9 cellular contexts compared by ENCODE assay signal in the genomic region with DNA sequence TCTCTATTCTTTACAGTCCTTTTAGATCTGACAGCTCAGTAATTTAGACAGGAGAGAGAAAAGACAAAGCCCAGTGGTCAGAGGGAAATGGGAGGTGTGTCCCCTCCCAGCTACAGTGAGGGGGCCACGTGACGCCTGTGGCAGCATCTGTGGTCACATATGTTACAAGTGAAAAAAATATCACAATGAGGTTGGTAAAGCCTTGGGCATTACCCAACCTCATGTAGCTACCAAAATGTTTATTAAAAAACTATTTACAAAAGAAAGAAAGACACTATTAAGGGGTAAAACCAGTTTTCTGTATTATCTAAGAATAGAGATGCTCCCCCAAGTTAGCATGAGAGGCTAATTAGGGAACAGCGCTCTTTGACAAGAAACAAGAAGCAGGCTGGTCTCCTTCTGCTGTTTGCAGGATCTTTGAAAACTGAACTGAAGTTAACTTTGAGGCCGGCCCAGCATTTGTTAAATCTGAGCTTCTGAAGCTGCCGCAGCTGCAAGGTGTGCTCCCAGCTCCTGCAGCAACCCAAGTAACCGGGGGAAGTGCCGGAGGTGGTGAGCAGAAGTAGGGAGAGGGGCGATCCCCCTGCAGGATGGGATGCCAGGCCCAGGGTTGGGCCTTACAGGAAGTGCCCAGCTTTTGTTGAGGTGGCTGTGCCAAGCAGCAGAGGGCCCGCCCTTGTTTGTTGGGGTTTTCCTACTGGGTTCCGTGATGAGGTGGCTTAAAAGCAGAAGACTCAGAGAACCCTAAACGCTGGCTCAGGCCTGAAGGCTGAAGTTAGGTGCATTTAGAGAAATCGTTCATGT. TPM values are rescaled to one million over a fixed set of nuclear protein-coding genes. Genes with fewer than 3 reads are reported as not detected.
A peak's percentile ranks its signal among the peaks of the same experiment; 100 is the strongest.
DNase-seq lines count a peak whose midpoint lies in the region; ATAC-seq and TF ChIP-seq lines count a peak whose summit lies in the region.
"Had no signal": no experiment of that assay in that cellular context is flagged by ENCODE, and none has a peak within 500 bp of the region (broad histone marks: within the 10 kb centered on the region; RNA-seq: fewer than 3 reads in every experiment).

No MANE protein-coding gene starts in this region.

- no peaks in the 10 kb centered on the region for H3K36me3 ChIP-seq in Karpas-422 (ENCODE audit: insufficient read depth, low read length)
- no peaks in the 10 kb centered on the region for H3K36me3 ChIP-seq in cardiac muscle cell
- H3K36me3 ChIP-seq: HAP-1 had no signal

- DNase-seq in G401 (ENCODE audit: low spot score): peak; percentile 43
- DNase-seq in Karpas-422: no peak
- DNase-seq in activated CD8-positive, alpha-beta memory T cell treated with anti-CD3 and anti-CD28 coated beads for 24 hours: peak; percentile 81
- peak in 1 of 2 donors; percentile 24 for DNase-seq in cardiac muscle cell (ENCODE audit: low read depth in 1 of 2, low spot score in 1 of 2)
- DNase-seq in stimulated activated CD4-positive, alpha-beta T cell treated with anti-CD3 and anti-CD28 coated beads, Interleukin-4, amount 100 ng/mL, for 4 hours: peak; percentile 47 to 62
- DNase-seq in mesenteric fat pad (ENCODE audit: low spot score): no peak
- no peak for DNase-seq in islet precursor cell

- no peaks in the 10 kb centered on the region for H4K20me1 ChIP-seq in Karpas-422 (ENCODE audit: insufficient read depth, low read depth, low read length)

- in situ Hi-C loops in G401 (cut with HindIII; ENCODE audit: low sequenced_read_pairs): no loop called here

- no peaks in the 10 kb centered on the region for H3K9me2 ChIP-seq in Karpas-422 (replicated peaks; ENCODE audit: insufficient read depth, low read length)

- H3K27ac ChIP-seq in Karpas-422 (ENCODE audit: low read length) (no peak overlapping the region), cardiac muscle cell (peak overlapping the region; percentile 8)

- TF ChIP-seq CTCF in cardiac muscle cell (IDR thresholded peaks at IDR 0.05; ENCODE audit: low read depth, low read length): no peak

- H3K4me3 ChIP-seq in Karpas-422 (ENCODE audit: low read length): peak overlapping the region; percentile 41
- H3K4me3 ChIP-seq in cardiac muscle cell: no peak overlapping the region

- H3K4me1 ChIP-seq in Karpas-422 (ENCODE audit: low read length) (peaks cover 17% of the 10 kb centered on the region), cardiac muscle cell (ENCODE audit: low read depth) (peaks cover 25% of the 10 kb centered on the region)

- H3K27me3 ChIP-seq in Karpas-422 (ENCODE audit: low read length): no peaks in the 10 kb centered on the region
- H3K27me3 ChIP-seq in cardiac muscle cell: no peaks in the 10 kb centered on the region

- no peaks in the 10 kb centered on the region for H3K79me2 ChIP-seq in Karpas-422 (ENCODE audit: low read length)

- ATAC-seq in GM21515 (IDR thresholded peaks at IDR 0.05; ENCODE audit: unreplicated experiment): peak; percentile 70

- H3K4me2 ChIP-seq in Karpas-422 (ENCODE audit: low read depth, low read length, poor library complexity, severe bottlenecking): peak overlapping the region; percentile 63

- H3K9ac ChIP-seq in Karpas-422 (ENCODE audit: low read length): peak overlapping the region; percentile 30; the same call in 1 of the 2 replicates

- H3K9me3 ChIP-seq in Karpas-422 (ENCODE audit: low read length) (no peaks in the 10 kb centered on the region), cardiac muscle cell (ENCODE audit: low read depth) (no peaks in the 10 kb centered on the region)
- H3K9me3 ChIP-seq: HAP-1 had no signal

- peak overlapping the region; percentile 77 for H2AFZ ChIP-seq in Karpas-422 (ENCODE audit: low read length)

RNA-seq across cellular contexts. Expression of a gene that starts 42.6 kb away (rescaled TPM):
- not detected in 2 replicates for total RNA-seq in G401 (2014; rRNA removed; shearing (Covaris generic))
- total RNA-seq in Karpas-422 (2014; rRNA removed; shearing (Covaris generic); ENCODE audit: low replicate concordance): 2.5 and 3.8 TPM in 2 replicates
- 34.8 and 49.1 TPM in 2 replicates for total RNA-seq in cardiac muscle cell
- polyA plus RNA-seq in cardiac muscle cell: 17.3 and 30.4 TPM in 2 replicates
- total RNA-seq in mesenteric fat pad: 12.2 TPM

Comparison
In these comparisons a context has a peak if more than half of its experiments do, and no peak if none do; other contexts are left out.
1. DNase-seq: peak in G401 (single experiment), activated CD8-positive, alpha-beta memory T cell treated with anti-CD3 and anti-CD28 coated beads for 24 hours (single experiment) and stimulated activated CD4-positive, alpha-beta T cell treated with anti-CD3 and anti-CD28 coated beads, Interleukin-4, amount 100 ng/mL, for 4 hours (2 of 2); none in Karpas-422 (single experiment), mesenteric fat pad (single experiment) and islet precursor cell (single experiment).